In genomic region chrX:24988314-24988713, GRCh38 we compare ENCODE assay signal across 20 cellular contexts. TPM values are rescaled to one million over a fixed set of nuclear protein-coding genes. Genes with fewer than 3 reads are reported as not detected.
"Had no signal": no experiment of that assay in that cellular context is flagged by ENCODE, and none has a peak within 500 bp of the region (broad histone marks: within the 10 kb centered on the region; RNA-seq: fewer than 3 reads in every experiment).

No MANE protein-coding gene starts in this region.

- H3K27me3 ChIP-seq: esophagus muscularis mucosa had no signal

- DNase-seq: activated CD4-positive, alpha-beta T cell treated with anti-CD3 and anti-CD28 coated beads, Interleukin-2, amount 10 ng/mL, durations not matched to agents 24 days and 14 days; activated CD4-positive, CD25-positive, alpha-beta regulatory T cell; activated CD8-positive, alpha-beta memory T cell treated with anti-CD3 and anti-CD28 coated beads, Interleukin-2, amount 50 U/mL, for 48 hours; activated gamma-delta T cell; activated T-cell treated with anti-CD3 and anti-CD28 coated beads, Interleukin-2, amount 50 U/mL, for 72 hours; central memory CD4-positive, alpha-beta T cell; effector CD4-positive, alpha-beta T cell; foreskin fibroblast; hypothalamus; kidney; left ventricle myocardium inferior; natural killer cell; posterior cingulate gyrus; retina; stimulated activated CD4-positive, alpha-beta T cell treated with anti-CD3 and anti-CD28 coated beads, Interleukin-2, amount 100 ng/mL, for 48 hours had no signal

- H3K9me3 ChIP-seq: esophagus muscularis mucosa, left ventricle myocardium inferior had no signal

- ATAC-seq: activated naive CD4-positive, alpha-beta T cell treated with anti-CD3 and anti-CD28 coated beads, Interleukin-2, amount 50 U/mL, for 72 hours; activated T-cell treated with anti-CD3 and anti-CD28 coated beads, Interleukin-2, amount 50 U/mL, for 72 hours; natural killer cell; stimulated activated memory B cell treated with anti-CD40 and anti-IgM and Interleukin-4, amounts not matched to agents 10 μg/mL and 1 μg/mL and 100 μg/mL, for 72 hours had no signal

- H3K36me3 ChIP-seq: esophagus muscularis mucosa, left ventricle myocardium inferior had no signal

- H3K4me3 ChIP-seq: coronary artery, esophagus muscularis mucosa, left ventricle myocardium inferior had no signal

- H3K27ac ChIP-seq: coronary artery, esophagus muscularis mucosa, left ventricle myocardium inferior had no signal

- H3K4me1 ChIP-seq: esophagus muscularis mucosa, left ventricle myocardium inferior had no signal

RNA-seq across cellular contexts. Expression of gene ARX, which starts 27.5 kb away (rescaled TPM):
- total RNA-seq: activated CD4-positive, alpha-beta T cell treated with anti-CD3 and anti-CD28 coated beads, Interleukin-2, amount 10 ng/mL, durations not matched to agents 24 days and 14 days; activated naive CD4-positive, alpha-beta T cell treated with anti-CD3 and anti-CD28 coated beads, Interleukin-2, amount 50 U/mL, for 72 hours; activated T-cell treated with anti-CD3 and anti-CD28 coated beads, Interleukin-2, amount 50 U/mL, for 72 hours; esophagus muscularis mucosa; left ventricle myocardium inferior; natural killer cell; urinary bladder had no signal
- polyA plus RNA-seq: urinary bladder had no signal
